ENCODE assay signal across 16 cellular contexts in genomic region chr12:109018276-109018675, GRCh38. TPM values are rescaled to one million over a fixed set of nuclear protein-coding genes. Genes with fewer than 3 reads are reported as not detected.
"Had no signal": no experiment of that assay in that cellular context is flagged by ENCODE, and none has a peak within 500 bp of the region (broad histone marks: within the 10 kb centered on the region; RNA-seq: fewer than 3 reads in every experiment).

No MANE protein-coding gene starts in this region.

- H3K4me1 Mint-ChIP-seq: T-helper 17 cell had no signal

- H3K9me3 Mint-ChIP-seq: activated naive CD4-positive, alpha-beta T cell treated with anti-CD3 and anti-CD28 coated beads, Interleukin-2, amount 50 U/mL, for 24 hours; activated T-cell treated with anti-CD3 and anti-CD28 coated beads, Interleukin-2, amount 50 U/mL, for 24 hours; neural crest cell; stimulated activated memory B cell treated with anti-CD40 and anti-IgM and Interleukin-4, amounts not matched to agents 10 μg/mL and 1 μg/mL and 100 μg/mL, for 72 hours had no signal

- H3K36me3 Mint-ChIP-seq: activated naive CD4-positive, alpha-beta T cell treated with anti-CD3 and anti-CD28 coated beads, Interleukin-2, amount 50 U/mL, for 24 hours; stimulated activated memory B cell treated with anti-CD40 and anti-IgM and Interleukin-4, amounts not matched to agents 10 μg/mL and 1 μg/mL and 100 μg/mL, for 72 hours had no signal

- DNase-seq: activated effector memory CD4-positive, alpha-beta T cell treated with Interleukin-2 at 50 U/mL for 16 hours; activated T-cell treated with anti-CD3 and anti-CD28 coated beads, Interleukin-2, amount 50 U/mL, for 24 hours; body of pancreas; cerebellar nuclear complex; kidney; mesendoderm; T-helper 17 cell; transverse colon had no signal

- H3K4me3 Mint-ChIP-seq: activated naive CD4-positive, alpha-beta T cell treated with anti-CD3 and anti-CD28 coated beads, Interleukin-2, amount 50 U/mL, for 24 hours; activated T-cell treated with anti-CD3 and anti-CD28 coated beads, Interleukin-2, amount 50 U/mL, for 24 hours; neural crest cell; stimulated activated memory B cell treated with anti-CD40 and anti-IgM and Interleukin-4, amounts not matched to agents 10 μg/mL and 1 μg/mL and 100 μg/mL, for 72 hours; T-helper 17 cell had no signal

- H3K27ac Mint-ChIP-seq: activated naive CD4-positive, alpha-beta T cell treated with anti-CD3 and anti-CD28 coated beads, Interleukin-2, amount 50 U/mL, for 24 hours; activated T-cell treated with anti-CD3 and anti-CD28 coated beads, Interleukin-2, amount 50 U/mL, for 24 hours; stimulated activated memory B cell treated with anti-CD40 and anti-IgM and Interleukin-4, amounts not matched to agents 10 μg/mL and 1 μg/mL and 100 μg/mL, for 72 hours; T-helper 17 cell had no signal

- ATAC-seq: body of pancreas; gastroesophageal sphincter; stimulated activated memory B cell treated with anti-CD40 and anti-IgM and Interleukin-4, amounts not matched to agents 10 μg/mL and 1 μg/mL and 100 μg/mL, for 72 hours; T-helper 17 cell had no signal

RNA-seq across cellular contexts. Expression of gene SVOP, which starts 2.6 kb away (rescaled TPM):
- total RNA-seq: fibroblast of lung, kidney, liver, smooth muscle cell, subcutaneous adipose tissue, T-helper 17 cell had no signal
